13 cellular contexts compared by ENCODE assay signal in the genomic region with DNA sequence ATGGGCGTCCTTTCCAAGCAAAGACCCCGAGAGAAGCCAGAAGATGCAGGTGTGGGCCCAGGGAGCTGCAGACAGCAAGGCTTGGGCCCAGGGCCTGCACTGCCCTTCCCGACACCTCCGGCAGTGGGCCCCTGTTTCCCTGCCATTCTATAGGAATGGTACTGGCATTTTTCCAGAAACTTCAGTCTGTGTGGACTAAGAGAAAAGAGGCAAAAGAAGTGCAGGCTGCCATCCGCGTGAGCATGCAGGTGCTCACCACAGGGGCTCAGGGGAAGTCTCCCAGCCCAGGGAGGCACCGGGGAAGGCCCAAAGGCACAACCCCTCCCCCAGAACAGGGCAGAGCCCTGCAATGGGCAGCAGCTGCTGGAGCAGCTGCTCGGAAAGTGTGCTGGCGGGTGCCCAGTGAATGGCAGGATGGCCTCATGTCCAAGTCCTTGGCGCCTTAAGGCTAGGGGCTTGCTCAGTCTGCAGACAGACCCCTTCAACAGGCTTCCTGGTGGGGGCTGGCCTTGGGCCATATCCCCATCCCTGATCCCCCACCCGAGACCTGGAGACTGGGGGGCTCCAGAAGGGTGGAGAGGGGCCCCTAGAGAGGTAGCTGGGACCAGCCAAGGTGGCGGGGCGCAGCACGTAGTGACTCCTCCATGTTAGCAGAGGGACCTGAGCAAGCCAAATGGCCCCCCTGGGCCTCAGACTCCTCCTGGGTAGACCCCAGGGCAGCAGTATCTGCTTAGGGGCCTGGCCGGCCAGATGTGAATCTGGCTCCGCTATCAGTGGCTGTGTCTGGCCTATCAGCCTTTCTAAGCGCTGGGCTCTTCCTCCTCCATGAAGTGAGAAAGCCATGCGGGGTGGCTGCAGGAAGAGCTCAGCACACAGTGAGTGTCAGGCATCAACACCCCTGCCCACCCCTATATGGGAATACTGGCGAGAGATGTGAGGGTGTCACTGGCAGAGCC. TPM values are rescaled to one million over a fixed set of nuclear protein-coding genes. Genes with fewer than 3 reads are reported as not detected.
A peak's percentile ranks its signal among the peaks of the same experiment; 100 is the strongest.
DNase-seq lines count a peak whose midpoint lies in the region; ATAC-seq, FAIRE-seq and TF ChIP-seq lines count a peak whose summit lies in the region.
"Had no signal": no experiment of that assay in that cellular context is flagged by ENCODE, and none has a peak within 500 bp of the region (broad histone marks: within the 10 kb centered on the region; RNA-seq: fewer than 3 reads in every experiment).

No MANE protein-coding gene starts in this region.

- H2AFZ ChIP-seq in K562 (ENCODE audit: low read depth, low read length) = no peak overlapping the region

- H3K9me1 ChIP-seq in K562 (ENCODE audit: control insufficient read depth, insufficient read depth, low read length) = no peaks in the 10 kb centered on the region

- H3K36me3 ChIP-seq in K562 (ENCODE audit: control insufficient read depth, insufficient read depth, low read length) = no peaks in the 10 kb centered on the region
- H3K36me3 ChIP-seq: colonic mucosa, esophagus squamous epithelium had no signal

- no peak overlapping the region for H3K27ac Mint-ChIP-seq in natural killer cell
- H3K27ac Mint-ChIP-seq in natural killer cell treated with Interleukin-12 subunit alpha and Interleukin-12 subunit beta and Interleukin-15 and Interleukin-18, amount 100 ng/mL, for 72 hours = no peak overlapping the region

- H4K20me1 ChIP-seq in K562 (replicated peaks; ENCODE audit: control insufficient read depth, insufficient read depth, low read length) = no peaks in the 10 kb centered on the region

- H3K9me3 ChIP-seq in K562 (replicated peaks; ENCODE audit: control insufficient read depth, insufficient read depth, low read depth, low read length) = no peaks in the 10 kb centered on the region
- H3K9me3 ChIP-seq: colonic mucosa, esophagus squamous epithelium had no signal

- H3K4me3 ChIP-seq in K562 = no peak overlapping the region
- no peak overlapping the region for H3K4me3 ChIP-seq in lower leg skin (ENCODE audit: low read depth, poor library complexity, severe bottlenecking)
- H3K4me3 ChIP-seq: colonic mucosa had no signal

- DNase-seq in natural killer cell (no peak), NCI-H2171 treated with DMSO at 0.1 percent for 48 hours (lab: John Stamatoyannopoulos, UW) (peak; percentile 50), K562 (ENCODE audit: extremely low read depth in 1 of 4, low spot score in 3 of 4) (no peak), caudate nucleus (lab: John Stamatoyannopoulos, UW) (no peak), lower leg skin (ENCODE audit: low spot score in 2 of 2) (no peak)
- DNase-seq in natural killer cell treated with Interleukin-12 subunit alpha and Interleukin-12 subunit beta and Interleukin-15 and Interleukin-18, amount 100 ng/mL, for 72 hours (ENCODE audit: low spot score) = no peak
- DNase-seq: esophagus squamous epithelium, NCI-H1930 had no signal

- TF ChIP-seq POLR2A in K562 (conservative IDR thresholded peaks at IDR 0.05) (no peak), lower leg skin (IDR thresholded peaks at IDR 0.05) (no peak)

- H3K27ac ChIP-seq in K562 (ENCODE audit: extremely low read depth, low read depth, low read length) (no peak overlapping the region), caudate nucleus (ENCODE audit: low read depth, low read length) (no peak overlapping the region)
- H3K27ac ChIP-seq: colonic mucosa, esophagus squamous epithelium had no signal

- in situ Hi-C loops in K562 (cut with MboI) = loop anchor here (25.0 kb wide), 1 partner anchor 438 kb away; a partner anchor contains a TSS

- no peak for TF ChIP-seq RAD21 in K562 (CRISPR knock-in tag; conservative IDR thresholded peaks at IDR 0.05 in 1 of 2, IDR thresholded peaks at IDR 0.05 in 1 of 2)

- no TSS peak for BruUV-seq in K562 (replicated peaks; lab: Mats Ljungman, UMichigan)

- no peaks in the 10 kb centered on the region for H3K36me3 Mint-ChIP-seq in natural killer cell
- no peaks in the 10 kb centered on the region for H3K36me3 Mint-ChIP-seq in natural killer cell treated with Interleukin-12 subunit alpha and Interleukin-12 subunit beta and Interleukin-15 and Interleukin-18, amount 100 ng/mL, for 72 hours

- no peak overlapping the region for H3K4me2 ChIP-seq in K562 (ENCODE audit: insufficient read depth, low read length)

- H3K79me2 ChIP-seq in K562 (ENCODE audit: control insufficient read depth, insufficient read depth, low read length) = no peaks in the 10 kb centered on the region

- ATAC-seq in natural killer cell (peak in 1 of 3 donors; percentile 15), K562 (no peak; the same call in 2 of the 3 replicates), GM19328 (IDR thresholded peaks at IDR 0.05; ENCODE audit: unreplicated experiment) (no peak), HG03039 (IDR thresholded peaks at IDR 0.05; ENCODE audit: unreplicated experiment) (no peak)
- ATAC-seq in natural killer cell treated with Interleukin-12 subunit alpha and Interleukin-12 subunit beta and Interleukin-15 and Interleukin-18, amount 100 ng/mL, for 72 hours = no peak

- no peaks in the 10 kb centered on the region for H3K9me3 Mint-ChIP-seq in natural killer cell
- H3K9me3 Mint-ChIP-seq in natural killer cell treated with Interleukin-12 subunit alpha and Interleukin-12 subunit beta and Interleukin-15 and Interleukin-18, amount 100 ng/mL, for 72 hours = no peaks in the 10 kb centered on the region

- TF ChIP-seq CTCF in natural killer cell (IDR thresholded peaks at IDR 0.05) (peak; percentile 18), K562 (IDR thresholded peaks at IDR 0.05 in 2 of 3, conservative IDR thresholded peaks at IDR 0.05 in 1 of 3; ENCODE audit: insufficient read depth in 2 of 3, low read depth in 1 of 3, low read length in 3 of 3) (no peak), lower leg skin (IDR thresholded peaks at IDR 0.05) (no peak)

- POLR2A ChIA-PET in K562 (lab: Yijun Ruan, JAX) = interaction anchor here (0.6 to 1.6 kb wide), 2 partner anchors 23 to 139 kb away, joined by 3 to 4 read pairs; no protein-coding TSS in a partner anchor

- CTCF ChIA-PET in K562 (lab: Yijun Ruan, JAX; ENCODE audit: low intra/inter-chr PET ratio) = interaction anchor here (1.3 to 2.5 kb wide), 3 partner anchors 27 to 139 kb away, joined by 3 to 9 read pairs (median 9); a partner anchor contains a TSS

- no peak overlapping the region; a peak in 1 of 4 replicates for H3K9ac ChIP-seq in K562 (ENCODE audit: insufficient read depth in 1 of 2, low read depth in 2 of 2, low read length in 2 of 2)

- 38% methylated on average over 19 of the region's 19 CpGs for WGBS in K562 (ENCODE audit: insufficient coverage, low coverage, missing lambda C conversion rate)
- WGBS in lower leg skin, 2 donors = 58 to 68% methylated on average over 13 to 19 of the region's 19 CpGs

- no peak for TF ChIP-seq EP300 in K562 (IDR thresholded peaks at IDR 0.05; ENCODE audit: low read length)

- intact Hi-C loops in natural killer cell (cut with micrococcal nuclease) (no loop called here), K562 (cut with micrococcal nuclease) (loop anchor here (5.0 to 10.0 kb wide), 3 partner anchors 55 to 385 kb away; no protein-coding TSS in a partner anchor), lower leg skin (cut with DNase I; ENCODE audit: low total_unique reads) (no loop called here)

- peaks cover 0 to 14% of the 10 kb centered on the region in 2 donors for H3K27me3 Mint-ChIP-seq in natural killer cell (ENCODE audit: low read depth in 2 of 2)
- peaks cover 6 to 10% of the 10 kb centered on the region in 2 donors for H3K27me3 Mint-ChIP-seq in natural killer cell treated with Interleukin-12 subunit alpha and Interleukin-12 subunit beta and Interleukin-15 and Interleukin-18, amount 100 ng/mL, for 72 hours

- H3K4me1 ChIP-seq in K562 (replicated peaks in 1 of 2; ENCODE audit: control insufficient read depth in 2 of 2, insufficient read depth in 2 of 2, low read length in 2 of 2) = peaks cover 19 to 61% of the 10 kb centered on the region in 2 experiments

- no peak overlapping the region for H3K4me3 Mint-ChIP-seq in natural killer cell
- no peak overlapping the region for H3K4me3 Mint-ChIP-seq in natural killer cell treated with Interleukin-12 subunit alpha and Interleukin-12 subunit beta and Interleukin-15 and Interleukin-18, amount 100 ng/mL, for 72 hours

- FAIRE-seq in K562 (lab: Jason Lieb, UNC) = no peak

- H3K4me1 Mint-ChIP-seq in natural killer cell = peaks cover 0 to 9% of the 10 kb centered on the region in 2 donors
- no peaks in the 10 kb centered on the region for H3K4me1 Mint-ChIP-seq in natural killer cell treated with Interleukin-12 subunit alpha and Interleukin-12 subunit beta and Interleukin-15 and Interleukin-18, amount 100 ng/mL, for 72 hours (ENCODE audit: low read depth in 2 of 2)

- peaks cover 2 to 13% of the 10 kb centered on the region in 2 experiments; a peak in 2 of 5 replicates for H3K27me3 ChIP-seq in K562 (ENCODE audit: control insufficient read depth in 2 of 2, insufficient read depth in 2 of 2, low read length in 2 of 2)
- H3K27me3 ChIP-seq: colonic mucosa, esophagus squamous epithelium had no signal

RNA-seq across cellular contexts. Expression of a gene that starts 6.7 kb away (rescaled TPM):
- total RNA-seq in natural killer cell = 1 to 10 TPM in 2 of 3 donors, under 1 TPM in 1; 0.66 to 3.0 (median 1.4) TPM
- under 1 TPM in 1 of 2 donors, not detected in 1; 0.31 TPM for total RNA-seq in natural killer cell treated with Interleukin-12 subunit alpha and Interleukin-12 subunit beta and Interleukin-15 and Interleukin-18, amount 100 ng/mL, for 72 hours
- total RNA-seq in K562 (2011; cell fraction: chromatin; rRNA removed; ENCODE audit: low replicate concordance) = 0.44 TPM in 1 of 2 replicates, not detected in the other
- total RNA-seq in K562 (2011; cell fraction: nucleolus; rRNA removed) = 0.17 TPM in 1 of 2 replicates, not detected in the other
- total RNA-seq in K562 (2011; cell fraction: nucleoplasm; rRNA removed) = 0.37 TPM in 1 of 2 replicates, not detected in the other
- total RNA-seq in K562 (2014; rRNA removed) = 0.16 and 0.50 TPM in 2 replicates
- total RNA-seq in K562 (2014; rRNA removed; fragmentation: Illumina TruSeq; extraction: Trizol) = 0.25 TPM in 1 of 2 replicates, not detected in the other
- not detected in 2 replicates for total RNA-seq in K562 (2015; rRNA removed; fragmentation: Illumina TruSeq; extraction: Trizol)
- total RNA-seq in K562 (2021) = 0.38 and 0.44 TPM in 2 replicates
- polyA plus RNA-seq in K562 (2011; rRNA removed) = 0.32 and 0.58 TPM in 2 replicates
- polyA plus RNA-seq in K562 (2011; cell fraction: cytosol; rRNA removed) = 0.44 and 0.60 TPM in 2 replicates
- 0.31 and 0.46 TPM in 2 replicates for polyA plus RNA-seq in K562 (2011; cell fraction: nucleus; rRNA removed)
- polyA plus RNA-seq in K562 (2012) = 0.37 and 0.38 TPM in 2 replicates
- 0.36 and 0.66 TPM in 2 replicates for polyA plus RNA-seq in K562 (2014; fragmentation: Illumina TruSeq; extraction: Trizol)
- polyA plus RNA-seq in K562 (2014; fragmentation: Nextera tagmentation; extraction: Ambion mirVana) = under 1 TPM in 1 of 2 experiments, not detected in 1; 0.13 TPM
- polyA plus RNA-seq in K562 (2014; rRNA removed) = 0.50 and 0.92 TPM in 2 replicates
- 0.21 TPM in 1 of 2 replicates, not detected in the other for polyA minus RNA-seq in K562 (2011; rRNA and poly(A)+ RNA removed)
- not detected in 2 replicates for polyA minus RNA-seq in K562 (2011; cell fraction: cytosol; rRNA and poly(A)+ RNA removed)
- polyA minus RNA-seq in K562 (2011; cell fraction: nucleus; rRNA and poly(A)+ RNA removed) = 0.13 and 0.33 TPM in 2 replicates
- total RNA-seq in lower leg skin = 100 to 1,000 TPM in 2 of 4 donors, 10 to 100 TPM in 2; 29.6 to 197 (median 89.7) TPM

RNA-seq across cellular contexts. Expression of a gene that starts 16.2 kb away (rescaled TPM):
- 1 to 10 TPM in 2 of 3 donors, under 1 TPM in 1; 0.88 to 2.5 (median 1.8) TPM for total RNA-seq in natural killer cell
- 1 to 10 TPM; 1.6 to 2.0 TPM for total RNA-seq in natural killer cell treated with Interleukin-12 subunit alpha and Interleukin-12 subunit beta and Interleukin-15 and Interleukin-18, amount 100 ng/mL, for 72 hours
- total RNA-seq in K562 (2011; cell fraction: chromatin; rRNA removed; ENCODE audit: low replicate concordance) = not detected in 2 replicates
- 0.50 TPM in 1 of 2 replicates, not detected in the other for total RNA-seq in K562 (2011; cell fraction: nucleolus; rRNA removed)
- total RNA-seq in K562 (2011; cell fraction: nucleoplasm; rRNA removed) = not detected in 2 replicates
- total RNA-seq in K562 (2014; rRNA removed) = 0.24 and 0.77 TPM in 2 replicates
- not detected in 2 replicates for total RNA-seq in K562 (2014; rRNA removed; fragmentation: Illumina TruSeq; extraction: Trizol)
- 0.36 TPM in 1 of 2 replicates, not detected in the other for total RNA-seq in K562 (2015; rRNA removed; fragmentation: Illumina TruSeq; extraction: Trizol)
- total RNA-seq in K562 (2021) = 0.16 TPM in 1 of 2 replicates, not detected in the other
- 0.06 and 0.07 TPM in 2 replicates for polyA plus RNA-seq in K562 (2011; rRNA removed)
- polyA plus RNA-seq in K562 (2011; cell fraction: cytosol; rRNA removed) = 0.13 and 0.95 TPM in 2 replicates
- polyA plus RNA-seq in K562 (2011; cell fraction: nucleus; rRNA removed) = 0.28 and 0.43 TPM in 2 replicates
- polyA plus RNA-seq in K562 (2012) = 0.17 TPM in 1 of 2 replicates, not detected in the other
- not detected in 2 replicates for polyA plus RNA-seq in K562 (2014; fragmentation: Illumina TruSeq; extraction: Trizol)
- polyA plus RNA-seq in K562 (2014; fragmentation: Nextera tagmentation; extraction: Ambion mirVana) = not detected
- 0.25 TPM in 1 of 2 replicates, not detected in the other for polyA plus RNA-seq in K562 (2014; rRNA removed)
- not detected in 2 replicates for polyA minus RNA-seq in K562 (2011; rRNA and poly(A)+ RNA removed)
- not detected in 2 replicates for polyA minus RNA-seq in K562 (2011; cell fraction: cytosol; rRNA and poly(A)+ RNA removed)
- polyA minus RNA-seq in K562 (2011; cell fraction: nucleus; rRNA and poly(A)+ RNA removed) = 0.54 TPM in 1 of 2 replicates, not detected in the other
- 10 to 100 TPM; 15.1 to 24.7 (median 21.4) TPM for total RNA-seq in lower leg skin

RNA-seq across cellular contexts. Expression of a gene that starts 30.9 kb away (rescaled TPM):
- not detected for total RNA-seq in natural killer cell
- not detected for total RNA-seq in natural killer cell treated with Interleukin-12 subunit alpha and Interleukin-12 subunit beta and Interleukin-15 and Interleukin-18, amount 100 ng/mL, for 72 hours
- 3.4 and 5.6 TPM in 2 replicates for total RNA-seq in K562 (2011; cell fraction: chromatin; rRNA removed; ENCODE audit: low replicate concordance)
- 3.0 and 4.7 TPM in 2 replicates for total RNA-seq in K562 (2011; cell fraction: nucleolus; rRNA removed)
- 2.4 and 6.9 TPM in 2 replicates for total RNA-seq in K562 (2011; cell fraction: nucleoplasm; rRNA removed)
- 0.95 and 2.9 TPM in 2 replicates for total RNA-seq in K562 (2014; rRNA removed)
- 0.22 and 0.55 TPM in 2 replicates for total RNA-seq in K562 (2014; rRNA removed; fragmentation: Illumina TruSeq; extraction: Trizol)
- total RNA-seq in K562 (2015; rRNA removed; fragmentation: Illumina TruSeq; extraction: Trizol) = 0.60 and 0.65 TPM in 2 replicates
- 1.9 and 2.0 TPM in 2 replicates for total RNA-seq in K562 (2021)
- 0.79 and 2.2 TPM in 2 replicates for polyA plus RNA-seq in K562 (2011; rRNA removed)
- polyA plus RNA-seq in K562 (2011; cell fraction: cytosol; rRNA removed) = 1.8 and 2.4 TPM in 2 replicates
- polyA plus RNA-seq in K562 (2011; cell fraction: nucleus; rRNA removed) = 3.4 and 4.8 TPM in 2 replicates
- 0.86 and 2.0 TPM in 2 replicates for polyA plus RNA-seq in K562 (2012)
- polyA plus RNA-seq in K562 (2014; fragmentation: Illumina TruSeq; extraction: Trizol) = 1.4 and 2.7 TPM in 2 replicates
- under 1 TPM; 0.08 to 0.18 TPM for polyA plus RNA-seq in K562 (2014; fragmentation: Nextera tagmentation; extraction: Ambion mirVana)
- polyA plus RNA-seq in K562 (2014; rRNA removed) = 1.4 and 2.2 TPM in 2 replicates
- 0.72 and 1.1 TPM in 2 replicates for polyA minus RNA-seq in K562 (2011; rRNA and poly(A)+ RNA removed)
- 1.9 and 2.9 TPM in 2 replicates for polyA minus RNA-seq in K562 (2011; cell fraction: cytosol; rRNA and poly(A)+ RNA removed)
- 0.67 and 0.81 TPM in 2 replicates for polyA minus RNA-seq in K562 (2011; cell fraction: nucleus; rRNA and poly(A)+ RNA removed)
- total RNA-seq in lower leg skin = 100 to 1,000 TPM in 1 of 4 donors, 10 to 100 TPM in 3; 63.2 to 121 (median 80.8) TPM
- total RNA-seq: G401, pulmonary artery endothelial cell had no signal

Comparison
In these comparisons a context has a peak if more than half of its experiments do, and no peak if none do; other contexts are left out.
1. RNA of a gene that starts 6.7 kb away (total RNA-seq): 29.6 to 197 TPM in lower leg skin; 0.66 to 3.0 TPM in natural killer cell, 0.16 to 0.50 TPM in K562 and 0.31 TPM in natural killer cell treated with Interleukin-12 subunit alpha and Interleukin-12 subunit beta and Interleukin-15 and Interleukin-18, amount 100 ng/mL, for 72 hours; every median in the first group is over 4 times any median in the second.
2. RNA of a gene that starts 16.2 kb away (total RNA-seq): 15.1 to 24.7 TPM in lower leg skin; 1.6 to 2.0 TPM in natural killer cell treated with Interleukin-12 subunit alpha and Interleukin-12 subunit beta and Interleukin-15 and Interleukin-18, amount 100 ng/mL, for 72 hours, 0.88 to 2.5 TPM in natural killer cell and 0.16 to 0.77 TPM in K562; every median in the first group is over 4 times any median in the second.
3. RNA of a gene that starts 30.9 kb away (total RNA-seq): 63.2 to 121 TPM in lower leg skin; 0.22 to 6.9 TPM in K562, not detected in natural killer cell treated with Interleukin-12 subunit alpha and Interleukin-12 subunit beta and Interleukin-15 and Interleukin-18, amount 100 ng/mL, for 72 hours and not detected in natural killer cell; every median in the first group is over 4 times any median in the second.